8 cellular contexts compared by ENCODE assay signal in genomic region chr13:76903544-76904162, GRCh38. TPM values are rescaled to one million over a fixed set of nuclear protein-coding genes. Genes with fewer than 3 reads are reported as not detected.
DNase-seq lines count a peak whose midpoint lies in the region; ATAC-seq and TF ChIP-seq lines count a peak whose summit lies in the region.

No MANE protein-coding gene starts in this region.

- peaks cover 2 to 7% of the 10 kb centered on the region in 2 donors for H3K4me1 ChIP-seq in left lung

- no peak overlapping the region for H3K27ac ChIP-seq in left lung

- peaks cover 0 to 10% of the 10 kb centered on the region in 2 donors for H3K9me3 ChIP-seq in left lung

- TF ChIP-seq CTCF in left lung (IDR thresholded peaks at IDR 0.05), result peak; percentile 98 to 99

- H3K36me3 ChIP-seq in left lung, result no peaks in the 10 kb centered on the region

- DNase-seq in Ammon's horn (ENCODE audit: low spot score) (peak; percentile 86), NCI-H2227 treated with DMSO at 0.1 percent for 48 hours (lab: John Stamatoyannopoulos, UW) (peak; percentile 26), cerebellar nuclear complex (lab: John Stamatoyannopoulos, UW) (peak; percentile 8 to 51), left lung (peak in 1 of 2 donors; percentile 62)
- peak; percentile 45 to 55 (median 47) for DNase-seq in stimulated activated CD4-positive, alpha-beta T cell treated with anti-CD3 and anti-CD28 coated beads, TNF-alpha, amount 100 ng/mL, for 48 hours (ENCODE audit: low read depth in 3 of 3)

- no peak overlapping the region for H3K4me3 ChIP-seq in left lung

- ATAC-seq in GM19025 (IDR thresholded peaks at IDR 0.05; ENCODE audit: low read depth, unreplicated experiment) (peak; percentile 82), HG03135 (IDR thresholded peaks at IDR 0.05; ENCODE audit: unreplicated experiment) (peak; percentile 92), left lung (peak; percentile 99)
- peak; percentile 60 to 63 for ATAC-seq in activated CD4-positive, CD25-positive, alpha-beta regulatory T cell treated with anti-CD3 and anti-CD28 coated beads, Interleukin-2, amount 50 U/mL, for 24 hours

- no peaks in the 10 kb centered on the region for H3K27me3 ChIP-seq in left lung

- intact Hi-C loops in left lung (cut with DNase I), result loop anchor here in 1 of 2 donors (10.0 kb wide), 2 partner anchors 1029 to 1209 kb away; no protein-coding TSS in a partner anchor

RNA-seq across cellular contexts. Expression of gene KCTD12, which starts 17.4 kb away (rescaled TPM):
- 100 to 1,000 TPM; 153 to 193 TPM for total RNA-seq in left lung

RNA-seq across cellular contexts. Expression of gene ACOD1, which starts 44.7 kb away (rescaled TPM):
- 1 to 10 TPM in 1 of 2 donors, not detected in 1; 1.6 TPM for total RNA-seq in left lung
